Comparison of ENCODE assay signal across 1 cellular context in genomic region chr9:19155106-19155999, GRCh38.
A peak's percentile ranks its signal among the peaks of the same experiment; 100 is the strongest.
TF ChIP-seq lines count a peak whose summit lies in the region.

No MANE protein-coding gene starts in this region.

TF ChIP-seq in HepG2, 621 proteins besides CTCF, POLR2A, EP300 and RAD21 (continued from another document):
- no peak for TF ChIP-seq GATA4 (IDR thresholded peaks at IDR 0.05; ENCODE audit: borderline replicate concordance, low read depth)
- TF ChIP-seq LBX2 (CRISPR knock-in tag; IDR thresholded peaks at IDR 0.05; ENCODE audit: borderline replicate concordance) = no peak
- no peak for TF ChIP-seq FIP1L1 (IDR thresholded peaks at IDR 0.05; ENCODE audit: borderline replicate concordance, insufficient read depth, low read depth, low read length)
- no peak for TF ChIP-seq TAF15 (IDR thresholded peaks at IDR 0.05; ENCODE audit: low read depth, low read length, poor library complexity, severe bottlenecking)
- TF ChIP-seq ZNF597 (CRISPR knock-in tag; IDR thresholded peaks at IDR 0.05) = no peak
- TF ChIP-seq ZFP1 (CRISPR knock-in tag; IDR thresholded peaks at IDR 0.05) = no peak
- TF ChIP-seq USF2 (IDR thresholded peaks at IDR 0.05; ENCODE audit: low read depth, low read length) = no peak
- TF ChIP-seq USF2 (CRISPR knock-in tag; IDR thresholded peaks at IDR 0.05; ENCODE audit: borderline replicate concordance) = no peak
- no peak for TF ChIP-seq ZNF678 (CRISPR knock-in tag; IDR thresholded peaks at IDR 0.05)
- TF ChIP-seq SMAD3 (CRISPR knock-in tag; IDR thresholded peaks at IDR 0.05) = 0 out of 2 replicates have a peak, but pooled peaks have one; percentile 13
- no peak for TF ChIP-seq GPN1 (CRISPR knock-in tag; IDR thresholded peaks at IDR 0.05; ENCODE audit: borderline replicate concordance)
- no peak for TF ChIP-seq SNAPC2 (CRISPR knock-in tag; IDR thresholded peaks at IDR 0.05)
- 0 out of 2 replicates have a peak, but pooled peaks have one; percentile 28 for TF ChIP-seq KAT8 (CRISPR knock-in tag; IDR thresholded peaks at IDR 0.05)
- TF ChIP-seq MEIS1 (CRISPR knock-in tag; IDR thresholded peaks at IDR 0.05; ENCODE audit: borderline replicate concordance) = no peak
- no peak for TF ChIP-seq ZNF644 (CRISPR knock-in tag; IDR thresholded peaks at IDR 0.05; ENCODE audit: low read depth)
- TF ChIP-seq ZGPAT (CRISPR knock-in tag; IDR thresholded peaks at IDR 0.05) = 0 out of 2 replicates have a peak, but pooled peaks have one; percentile 17
- no peak for TF ChIP-seq ZBTB42 (CRISPR knock-in tag; IDR thresholded peaks at IDR 0.05)
- TF ChIP-seq XRCC5 (optimal IDR thresholded peaks at IDR 0.05; ENCODE audit: low read length) = peak; percentile 20
- 0 out of 2 replicates have a peak, but pooled peaks have one; percentile 30 for TF ChIP-seq ARNTL (CRISPR knock-in tag; IDR thresholded peaks at IDR 0.05)
- TF ChIP-seq BCLAF1 (IDR thresholded peaks at IDR 0.05) = no peak
